ENCODE assay signal across 25 cellular contexts in the genomic region with DNA sequence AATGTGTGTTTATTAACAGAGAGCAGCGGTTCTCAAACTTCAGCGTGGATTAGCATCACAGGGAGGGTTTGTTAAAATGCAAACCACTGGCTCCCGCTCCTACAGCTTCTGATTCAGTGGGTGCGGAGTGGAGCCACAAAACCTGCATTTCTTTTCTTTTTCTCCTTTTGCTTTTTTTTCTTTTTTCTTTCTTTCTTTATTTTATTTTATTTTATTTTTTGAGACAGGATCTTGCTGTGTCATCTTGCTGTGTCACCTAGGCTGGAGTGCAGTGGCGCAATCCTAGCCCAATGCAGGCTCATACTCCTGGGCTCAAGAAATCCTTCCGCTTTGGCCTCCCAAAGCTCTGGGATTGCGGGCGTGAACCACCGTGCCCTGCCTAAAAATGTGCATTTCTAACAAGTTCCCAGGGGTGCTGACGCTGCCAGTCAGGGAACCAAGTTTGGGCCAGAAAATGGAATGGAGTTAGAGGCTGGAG. TPM values are rescaled to one million over a fixed set of nuclear protein-coding genes. Genes with fewer than 3 reads are reported as not detected.
"Had no signal": no experiment of that assay in that cellular context is flagged by ENCODE, and none has a peak within 500 bp of the region (broad histone marks: within the 10 kb centered on the region; RNA-seq: fewer than 3 reads in every experiment).

No MANE protein-coding gene starts in this region.

- DNase-seq: activated CD4-positive, alpha-beta memory T cell treated with anti-CD3 and anti-CD28 coated beads for 36 hours; activated CD4-positive, alpha-beta T cell treated with anti-CD3 and anti-CD28 coated beads for 48 hours; activated effector memory CD4-positive, alpha-beta T cell treated with Interleukin-2 at 50 U/mL for 16 hours; activated naive CD4-positive, alpha-beta T cell treated with anti-CD3 and anti-CD28 coated beads, Interleukin-2, amount 10 ng/mL, durations not matched to agents 7 days and 5 days; activated T-cell treated with anti-CD3 and anti-CD28 coated beads, Interleukin-2, amount 50 U/mL, for 72 hours; effector CD4-positive, alpha-beta T cell; foreskin melanocyte; immature natural killer cell; lower lobe of right lung; naive thymus-derived CD8-positive, alpha-beta T cell; retina; sigmoid colon; stimulated activated CD4-positive, alpha-beta T cell treated with anti-CD3 and anti-CD28 coated beads, Interleukin-2, amount 100 ng/mL, for 48 hours; stimulated activated CD8-positive, alpha-beta memory T cell treated with anti-CD3 and anti-CD28 coated beads, Interleukin-4, amount 100 ng/mL, for 48 hours; stimulated activated naive B cell treated with anti-CD40 and anti-IgM and Interleukin-4, amounts not matched to agents 10 μg/mL and 1 μg/mL and 100 μg/mL, for 72 hours; transverse colon had no signal

- H3K27ac ChIP-seq: cardiac muscle cell, lower lobe of right lung, sigmoid colon, transverse colon had no signal

- H3K27ac Mint-ChIP-seq: activated CD4-positive, alpha-beta memory T cell treated with anti-CD3 and anti-CD28 coated beads for 36 hours; activated naive CD4-positive, alpha-beta T cell treated with anti-CD3 and anti-CD28 coated beads, Interleukin-2, amount 10 ng/mL, durations not matched to agents 7 days and 5 days; activated T-cell treated with anti-CD3 and anti-CD28 coated beads, Interleukin-2, amount 50 U/mL, for 72 hours; dendritic cell treated with granulocyte-macrophage colony-stimulating factor and Interleukin-4, amounts not matched to agents 40 ng/mL and 50 ng/mL, for 4 days; immature natural killer cell; mesothelial cell of epicardium; progenitor cell of endocrine pancreas; stimulated activated naive B cell treated with anti-CD40 and anti-IgM and Interleukin-4, amounts not matched to agents 10 μg/mL and 1 μg/mL and 100 μg/mL, for 72 hours had no signal

- H3K36me3 Mint-ChIP-seq: activated CD4-positive, alpha-beta memory T cell treated with anti-CD3 and anti-CD28 coated beads for 36 hours; activated naive CD4-positive, alpha-beta T cell treated with anti-CD3 and anti-CD28 coated beads, Interleukin-2, amount 10 ng/mL, durations not matched to agents 7 days and 5 days; immature natural killer cell; mesothelial cell of epicardium; naive thymus-derived CD8-positive, alpha-beta T cell; stimulated activated naive B cell treated with anti-CD40 and anti-IgM and Interleukin-4, amounts not matched to agents 10 μg/mL and 1 μg/mL and 100 μg/mL, for 72 hours had no signal

- H3K36me3 ChIP-seq: cardiac muscle cell, lower lobe of right lung, sigmoid colon, transverse colon had no signal

- H3K4me1 ChIP-seq: lower lobe of right lung, sigmoid colon, transverse colon had no signal

- H3K9me3 ChIP-seq: lower lobe of right lung, sigmoid colon, transverse colon had no signal

- ATAC-seq: activated T-cell treated with anti-CD3 and anti-CD28 coated beads, Interleukin-2, amount 50 U/mL, for 72 hours; left lobe of liver; lower lobe of right lung; naive thymus-derived CD8-positive, alpha-beta T cell; stimulated activated naive B cell treated with anti-CD40 and anti-IgM and Interleukin-4, amounts not matched to agents 10 μg/mL and 1 μg/mL and 100 μg/mL, for 72 hours had no signal

- H3K9me3 Mint-ChIP-seq: activated CD4-positive, alpha-beta memory T cell treated with anti-CD3 and anti-CD28 coated beads for 36 hours; activated naive CD4-positive, alpha-beta T cell treated with anti-CD3 and anti-CD28 coated beads, Interleukin-2, amount 10 ng/mL, durations not matched to agents 7 days and 5 days; activated T-cell treated with anti-CD3 and anti-CD28 coated beads, Interleukin-2, amount 50 U/mL, for 72 hours; dendritic cell treated with granulocyte-macrophage colony-stimulating factor and Interleukin-4, amounts not matched to agents 40 ng/mL and 50 ng/mL, for 4 days; immature natural killer cell; mesothelial cell of epicardium; naive thymus-derived CD8-positive, alpha-beta T cell; stimulated activated naive B cell treated with anti-CD40 and anti-IgM and Interleukin-4, amounts not matched to agents 10 μg/mL and 1 μg/mL and 100 μg/mL, for 72 hours had no signal

- H3K4me1 Mint-ChIP-seq: activated naive CD4-positive, alpha-beta T cell treated with anti-CD3 and anti-CD28 coated beads, Interleukin-2, amount 10 ng/mL, durations not matched to agents 7 days and 5 days; immature natural killer cell; mesothelial cell of epicardium; naive thymus-derived CD8-positive, alpha-beta T cell; stimulated activated naive B cell treated with anti-CD40 and anti-IgM and Interleukin-4, amounts not matched to agents 10 μg/mL and 1 μg/mL and 100 μg/mL, for 72 hours had no signal

- H3K4me3 ChIP-seq: cardiac muscle cell, lower lobe of right lung, sigmoid colon, transverse colon had no signal

- H3K27me3 ChIP-seq: cardiac muscle cell, sigmoid colon, transverse colon had no signal

- H3K4me3 Mint-ChIP-seq: activated CD4-positive, alpha-beta memory T cell treated with anti-CD3 and anti-CD28 coated beads for 36 hours; activated naive CD4-positive, alpha-beta T cell treated with anti-CD3 and anti-CD28 coated beads, Interleukin-2, amount 10 ng/mL, durations not matched to agents 7 days and 5 days; activated T-cell treated with anti-CD3 and anti-CD28 coated beads, Interleukin-2, amount 50 U/mL, for 72 hours; dendritic cell treated with granulocyte-macrophage colony-stimulating factor and Interleukin-4, amounts not matched to agents 40 ng/mL and 50 ng/mL, for 4 days; immature natural killer cell; mesothelial cell of epicardium; naive thymus-derived CD8-positive, alpha-beta T cell; stimulated activated naive B cell treated with anti-CD40 and anti-IgM and Interleukin-4, amounts not matched to agents 10 μg/mL and 1 μg/mL and 100 μg/mL, for 72 hours had no signal

RNA-seq across cellular contexts. Expression of gene SLC1A7, which starts 20.9 kb away (rescaled TPM):
- total RNA-seq: activated CD4-positive, alpha-beta memory T cell treated with anti-CD3 and anti-CD28 coated beads for 36 hours; activated T-cell treated with anti-CD3 and anti-CD28 coated beads, Interleukin-2, amount 50 U/mL, for 72 hours; cardiac muscle cell; chondrocyte; kidney epithelial cell; mesothelial cell of epicardium; naive thymus-derived CD8-positive, alpha-beta T cell; osteocyte; progenitor cell of endocrine pancreas; temporal lobe had no signal
- polyA plus RNA-seq: cardiac muscle cell; naive thymus-derived CD8-positive, alpha-beta T cell had no signal
